ENCODE assay signal across 8 cellular contexts in the genomic region with DNA sequence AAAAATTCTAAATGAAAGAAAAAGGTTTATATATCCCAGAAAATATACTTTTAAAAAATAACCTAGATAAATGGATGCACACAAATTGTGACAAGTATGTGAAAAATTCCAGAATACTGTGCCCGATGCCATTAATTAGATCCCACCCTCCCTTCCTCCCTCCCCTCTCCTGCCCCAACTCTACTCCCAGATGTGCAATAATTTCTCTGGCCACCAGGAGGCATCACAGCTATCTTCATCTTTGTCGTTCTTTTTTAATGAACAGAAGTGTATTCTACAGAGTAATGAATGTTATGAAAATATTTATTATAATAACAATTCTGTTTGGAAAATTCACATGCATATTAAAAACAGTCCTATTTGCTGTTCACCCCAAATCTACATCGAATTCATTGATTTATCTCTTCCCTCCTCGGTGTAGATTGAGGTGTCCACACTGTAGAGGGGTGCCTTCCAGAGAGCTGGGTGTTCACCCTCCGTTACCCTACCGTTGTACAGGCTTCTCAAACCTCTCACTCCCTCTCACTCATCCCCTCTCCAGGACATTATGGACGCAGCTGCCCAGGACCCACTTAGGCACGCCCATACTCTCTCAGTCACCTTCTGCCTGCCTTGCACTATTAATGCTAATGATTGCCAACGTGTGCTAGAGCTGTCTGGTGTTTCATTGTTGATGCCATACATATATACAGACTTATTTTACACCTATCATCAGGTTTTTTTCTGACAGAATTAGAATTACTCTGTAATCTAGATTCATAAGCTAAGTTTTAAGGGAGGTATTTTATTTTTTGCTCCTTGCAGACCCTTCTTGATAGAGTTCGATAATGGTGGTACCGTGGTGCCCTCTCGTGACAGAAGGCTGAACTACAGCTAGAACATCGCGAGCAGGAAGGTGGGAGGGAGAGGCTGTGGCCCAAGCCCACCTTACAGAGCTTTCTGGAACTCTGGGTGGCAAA. TPM values are rescaled to one million over a fixed set of nuclear protein-coding genes. Genes with fewer than 3 reads are reported as not detected.
DNase-seq lines count a peak whose midpoint lies in the region; ATAC-seq, FAIRE-seq and TF ChIP-seq lines count a peak whose summit lies in the region.

No MANE protein-coding gene starts in this region.

- H3K27me3 Mint-ChIP-seq in WTC11 (ENCODE audit: low read depth) = no peaks in the 10 kb centered on the region; the same call in 1 of the 2 replicates

- in situ Hi-C loops in GM13976 (cut with MboI; ENCODE audit: low sequenced_read_pairs, unreplicated experiment) = loop anchor here (25.0 kb wide), 1 partner anchor 211 kb away; no protein-coding TSS in a partner anchor

- H3K4me3 Mint-ChIP-seq in WTC11 = peak overlapping the region; percentile 72

- CTCF ChIA-PET in WTC11 (lab: Charles Lee) = interaction anchor here (0.6 to 3.2 kb wide), 45 partner anchors 10 to 894 kb away, joined by 3 to 46 read pairs (median 4); a partner anchor contains a TSS

- H3K4me1 Mint-ChIP-seq in WTC11 = peaks cover 4% of the 10 kb centered on the region

- POLR2A ChIA-PET in WTC11 (lab: Charles Lee) = no interaction called here

- ATAC-seq in HG02973 (IDR thresholded peaks at IDR 0.05; ENCODE audit: unreplicated experiment) (peak; percentile 75), WTC11 (peak; percentile 86)

- H3K27ac Mint-ChIP-seq in WTC11 = no peak overlapping the region

- no peak for FAIRE-seq in HTR-8/SVneo (lab: Jason Lieb, UNC)

- TF ChIP-seq CTCF in GM13976 (IDR thresholded peaks at IDR 0.05; ENCODE audit: borderline replicate concordance, control extremely low read depth, extremely low read depth, insufficient read depth, missing control alignments) (peak; percentile 52), WTC11 (IDR thresholded peaks at IDR 0.05) (peak; percentile 38; the same call in 1 of the 2 replicates)

- no peaks in the 10 kb centered on the region for H3K36me3 Mint-ChIP-seq in WTC11

- DNase-seq in GM13976 (ENCODE audit: low spot score) (peak; percentile 20), NCI-H2171 treated with DMSO at 0.1 percent for 48 hours (lab: John Stamatoyannopoulos, UW) (peak; percentile 74), WTC11 (ENCODE audit: low spot score) (peak; percentile 74), kidney glomerular epithelial cell (lab: John Stamatoyannopoulos, UW) (peak; percentile 29), HTR-8/SVneo (ENCODE audit: insufficient read length, low spot score) (no peak)
- peak; percentile 32 for DNase-seq in central memory CD4-positive, alpha-beta T cell
- DNase-seq in stimulated activated CD4-positive, alpha-beta T cell treated with anti-CD3 and anti-CD28 coated beads, Interleukin-4, amount 100 ng/mL, for 48 hours (ENCODE audit: low read depth in 2 of 2) = peak; percentile 22 to 45

- H3K9me3 Mint-ChIP-seq in WTC11 = no peaks in the 10 kb centered on the region

TF ChIP-seq in WTC11, 78 proteins besides CTCF, POLR2A, EP300 and RAD21 (continues in another document):
- TF ChIP-seq ESRRA (CRISPR knock-in tag; IDR thresholded peaks at IDR 0.05; ENCODE audit: borderline replicate concordance) (no peak), CREB1 (CRISPR knock-in tag; IDR thresholded peaks at IDR 0.05) (no peak), ZNF121 (CRISPR knock-in tag; IDR thresholded peaks at IDR 0.05) (no peak), ATF1 (CRISPR knock-in tag; IDR thresholded peaks at IDR 0.05) (no peak), ZNF423 (CRISPR knock-in tag; IDR thresholded peaks at IDR 0.05) (no peak), HMGA2 (CRISPR knock-in tag; IDR thresholded peaks at IDR 0.05) (no peak), GTF2I (CRISPR knock-in tag; conservative IDR thresholded peaks at IDR 0.05) (no peak), NR2C2 (CRISPR knock-in tag; IDR thresholded peaks at IDR 0.05) (no peak), IRF2 (CRISPR knock-in tag; IDR thresholded peaks at IDR 0.05; ENCODE audit: borderline replicate concordance, low read depth) (no peak), TCF7 (CRISPR knock-in tag; IDR thresholded peaks at IDR 0.05; ENCODE audit: low read depth) (no peak), PRRX2 (CRISPR knock-in tag; IDR thresholded peaks at IDR 0.05) (no peak), ETV6 (CRISPR knock-in tag; IDR thresholded peaks at IDR 0.05) (no peak)
- TF ChIP-seq, protein P1, sequence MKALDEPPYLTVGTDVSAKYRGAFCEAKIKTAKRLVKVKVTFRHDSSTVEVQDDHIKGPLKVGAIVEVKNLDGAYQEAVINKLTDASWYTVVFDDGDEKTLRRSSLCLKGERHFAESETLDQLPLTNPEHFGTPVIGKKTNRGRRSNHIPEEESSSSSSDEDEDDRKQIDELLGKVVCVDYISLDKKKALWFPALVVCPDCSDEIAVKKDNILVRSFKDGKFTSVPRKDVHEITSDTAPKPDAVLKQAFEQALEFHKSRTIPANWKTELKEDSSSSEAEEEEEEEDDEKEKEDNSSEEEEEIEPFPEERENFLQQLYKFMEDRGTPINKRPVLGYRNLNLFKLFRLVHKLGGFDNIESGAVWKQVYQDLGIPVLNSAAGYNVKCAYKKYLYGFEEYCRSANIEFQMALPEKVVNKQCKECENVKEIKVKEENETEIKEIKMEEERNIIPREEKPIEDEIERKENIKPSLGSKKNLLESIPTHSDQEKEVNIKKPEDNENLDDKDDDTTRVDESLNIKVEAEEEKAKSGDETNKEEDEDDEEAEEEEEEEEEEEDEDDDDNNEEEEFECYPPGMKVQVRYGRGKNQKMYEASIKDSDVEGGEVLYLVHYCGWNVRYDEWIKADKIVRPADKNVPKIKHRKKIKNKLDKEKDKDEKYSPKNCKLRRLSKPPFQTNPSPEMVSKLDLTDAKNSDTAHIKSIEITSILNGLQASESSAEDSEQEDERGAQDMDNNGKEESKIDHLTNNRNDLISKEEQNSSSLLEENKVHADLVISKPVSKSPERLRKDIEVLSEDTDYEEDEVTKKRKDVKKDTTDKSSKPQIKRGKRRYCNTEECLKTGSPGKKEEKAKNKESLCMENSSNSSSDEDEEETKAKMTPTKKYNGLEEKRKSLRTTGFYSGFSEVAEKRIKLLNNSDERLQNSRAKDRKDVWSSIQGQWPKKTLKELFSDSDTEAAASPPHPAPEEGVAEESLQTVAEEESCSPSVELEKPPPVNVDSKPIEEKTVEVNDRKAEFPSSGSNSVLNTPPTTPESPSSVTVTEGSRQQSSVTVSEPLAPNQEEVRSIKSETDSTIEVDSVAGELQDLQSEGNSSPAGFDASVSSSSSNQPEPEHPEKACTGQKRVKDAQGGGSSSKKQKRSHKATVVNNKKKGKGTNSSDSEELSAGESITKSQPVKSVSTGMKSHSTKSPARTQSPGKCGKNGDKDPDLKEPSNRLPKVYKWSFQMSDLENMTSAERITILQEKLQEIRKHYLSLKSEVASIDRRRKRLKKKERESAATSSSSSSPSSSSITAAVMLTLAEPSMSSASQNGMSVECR (CRISPR knock-in tag; IDR thresholded peaks at IDR 0.05; ENCODE audit: borderline replicate concordance) = no peak
- TF ChIP-seq, protein P2, sequence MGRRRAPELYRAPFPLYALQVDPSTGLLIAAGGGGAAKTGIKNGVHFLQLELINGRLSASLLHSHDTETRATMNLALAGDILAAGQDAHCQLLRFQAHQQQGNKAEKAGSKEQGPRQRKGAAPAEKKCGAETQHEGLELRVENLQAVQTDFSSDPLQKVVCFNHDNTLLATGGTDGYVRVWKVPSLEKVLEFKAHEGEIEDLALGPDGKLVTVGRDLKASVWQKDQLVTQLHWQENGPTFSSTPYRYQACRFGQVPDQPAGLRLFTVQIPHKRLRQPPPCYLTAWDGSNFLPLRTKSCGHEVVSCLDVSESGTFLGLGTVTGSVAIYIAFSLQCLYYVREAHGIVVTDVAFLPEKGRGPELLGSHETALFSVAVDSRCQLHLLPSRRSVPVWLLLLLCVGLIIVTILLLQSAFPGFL (CRISPR knock-in tag; IDR thresholded peaks at IDR 0.05; ENCODE audit: borderline replicate concordance) = no peak
- TF ChIP-seq, protein P3, sequence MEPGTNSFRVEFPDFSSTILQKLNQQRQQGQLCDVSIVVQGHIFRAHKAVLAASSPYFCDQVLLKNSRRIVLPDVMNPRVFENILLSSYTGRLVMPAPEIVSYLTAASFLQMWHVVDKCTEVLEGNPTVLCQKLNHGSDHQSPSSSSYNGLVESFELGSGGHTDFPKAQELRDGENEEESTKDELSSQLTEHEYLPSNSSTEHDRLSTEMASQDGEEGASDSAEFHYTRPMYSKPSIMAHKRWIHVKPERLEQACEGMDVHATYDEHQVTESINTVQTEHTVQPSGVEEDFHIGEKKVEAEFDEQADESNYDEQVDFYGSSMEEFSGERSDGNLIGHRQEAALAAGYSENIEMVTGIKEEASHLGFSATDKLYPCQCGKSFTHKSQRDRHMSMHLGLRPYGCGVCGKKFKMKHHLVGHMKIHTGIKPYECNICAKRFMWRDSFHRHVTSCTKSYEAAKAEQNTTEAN (CRISPR knock-in tag; IDR thresholded peaks at IDR 0.05) = no peak
- TF ChIP-seq, protein P4, sequence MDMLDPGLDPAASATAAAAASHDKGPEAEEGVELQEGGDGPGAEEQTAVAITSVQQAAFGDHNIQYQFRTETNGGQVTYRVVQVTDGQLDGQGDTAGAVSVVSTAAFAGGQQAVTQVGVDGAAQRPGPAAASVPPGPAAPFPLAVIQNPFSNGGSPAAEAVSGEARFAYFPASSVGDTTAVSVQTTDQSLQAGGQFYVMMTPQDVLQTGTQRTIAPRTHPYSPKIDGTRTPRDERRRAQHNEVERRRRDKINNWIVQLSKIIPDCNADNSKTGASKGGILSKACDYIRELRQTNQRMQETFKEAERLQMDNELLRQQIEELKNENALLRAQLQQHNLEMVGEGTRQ (CRISPR knock-in tag; IDR thresholded peaks at IDR 0.05) = no peak
- TF ChIP-seq, protein P5, sequence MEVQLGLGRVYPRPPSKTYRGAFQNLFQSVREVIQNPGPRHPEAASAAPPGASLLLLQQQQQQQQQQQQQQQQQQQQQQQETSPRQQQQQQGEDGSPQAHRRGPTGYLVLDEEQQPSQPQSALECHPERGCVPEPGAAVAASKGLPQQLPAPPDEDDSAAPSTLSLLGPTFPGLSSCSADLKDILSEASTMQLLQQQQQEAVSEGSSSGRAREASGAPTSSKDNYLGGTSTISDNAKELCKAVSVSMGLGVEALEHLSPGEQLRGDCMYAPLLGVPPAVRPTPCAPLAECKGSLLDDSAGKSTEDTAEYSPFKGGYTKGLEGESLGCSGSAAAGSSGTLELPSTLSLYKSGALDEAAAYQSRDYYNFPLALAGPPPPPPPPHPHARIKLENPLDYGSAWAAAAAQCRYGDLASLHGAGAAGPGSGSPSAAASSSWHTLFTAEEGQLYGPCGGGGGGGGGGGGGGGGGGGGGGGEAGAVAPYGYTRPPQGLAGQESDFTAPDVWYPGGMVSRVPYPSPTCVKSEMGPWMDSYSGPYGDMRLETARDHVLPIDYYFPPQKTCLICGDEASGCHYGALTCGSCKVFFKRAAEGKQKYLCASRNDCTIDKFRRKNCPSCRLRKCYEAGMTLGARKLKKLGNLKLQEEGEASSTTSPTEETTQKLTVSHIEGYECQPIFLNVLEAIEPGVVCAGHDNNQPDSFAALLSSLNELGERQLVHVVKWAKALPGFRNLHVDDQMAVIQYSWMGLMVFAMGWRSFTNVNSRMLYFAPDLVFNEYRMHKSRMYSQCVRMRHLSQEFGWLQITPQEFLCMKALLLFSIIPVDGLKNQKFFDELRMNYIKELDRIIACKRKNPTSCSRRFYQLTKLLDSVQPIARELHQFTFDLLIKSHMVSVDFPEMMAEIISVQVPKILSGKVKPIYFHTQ (CRISPR knock-in tag; IDR thresholded peaks at IDR 0.05) = no peak

RNA-seq across cellular contexts. Expression of a gene that starts 14.1 kb away (rescaled TPM):
- 0.20 TPM in 1 of 3 replicates, not detected in the others for total RNA-seq in WTC11 (2021)
